26 cellular contexts compared by ENCODE assay signal in genomic region chrX:106742831-106743230, GRCh38. TPM values are rescaled to one million over a fixed set of nuclear protein-coding genes. Genes with fewer than 3 reads are reported as not detected.
"Had no signal": no experiment of that assay in that cellular context is flagged by ENCODE, and none has a peak within 500 bp of the region (broad histone marks: within the 10 kb centered on the region; RNA-seq: fewer than 3 reads in every experiment).

No MANE protein-coding gene starts in this region.

- H3K27me3 ChIP-seq: colonic mucosa had no signal

- H3K9me3 ChIP-seq: colonic mucosa, left ventricle myocardium inferior, psoas muscle had no signal

- H3K36me3 Mint-ChIP-seq: activated naive CD8-positive, alpha-beta T cell treated with anti-CD3 and anti-CD28 coated beads, Interleukin-2, amount 10 ng/mL, durations not matched to agents 7 days and 5 days; brain; WTC11 had no signal

- FAIRE-seq: frontal cortex, TTC549 had no signal

- DNase-seq: activated CD4-positive, alpha-beta T cell treated with anti-CD3 and anti-CD28 coated beads for 36 hours; activated CD8-positive, alpha-beta T cell treated with anti-CD3 and anti-CD28 coated beads for 36 hours; activated naive CD4-positive, alpha-beta T cell treated with Interleukin-2 at 50 U/mL for 16 hours; activated naive CD8-positive, alpha-beta T cell treated with anti-CD3 and anti-CD28 coated beads, Interleukin-2, amount 10 ng/mL, durations not matched to agents 7 days and 5 days; activated T-cell treated with anti-CD3 and anti-CD28 coated beads, Interleukin-2, amount 50 U/mL, for 1 hour; amygdala; central memory CD4-positive, alpha-beta T cell; colonic mucosa; endodermal cell; erythroblast; kidney; left ventricle myocardium inferior; occipital lobe; psoas muscle; right cardiac atrium; stimulated activated CD4-positive, alpha-beta T cell treated with anti-CD3 and anti-CD28 coated beads, Interleukin-15, amount 100 ng/mL, for 24 hours; stimulated activated CD4-positive, alpha-beta T cell treated with anti-CD3 and anti-CD28 coated beads, Interleukin-2, amount 100 ng/mL, for 48 hours; stomach had no signal

- H3K4me1 Mint-ChIP-seq: activated CD4-positive, alpha-beta T cell treated with anti-CD3 and anti-CD28 coated beads for 36 hours; activated naive CD8-positive, alpha-beta T cell treated with anti-CD3 and anti-CD28 coated beads, Interleukin-2, amount 10 ng/mL, durations not matched to agents 7 days and 5 days; activated T-helper 17 cell treated with anti-CD3 and anti-CD28 coated beads, Interleukin-2, amount 50 U/mL, for 72 hours; brain; endodermal cell; WTC11 had no signal

- H3K4me1 ChIP-seq: colonic mucosa, left ventricle myocardium inferior, psoas muscle, stomach had no signal

- H3K27ac Mint-ChIP-seq: activated CD4-positive, alpha-beta T cell treated with anti-CD3 and anti-CD28 coated beads for 36 hours; activated CD8-positive, alpha-beta T cell treated with anti-CD3 and anti-CD28 coated beads for 36 hours; activated naive CD8-positive, alpha-beta T cell treated with anti-CD3 and anti-CD28 coated beads, Interleukin-2, amount 10 ng/mL, durations not matched to agents 7 days and 5 days; activated T-helper 17 cell treated with anti-CD3 and anti-CD28 coated beads, Interleukin-2, amount 50 U/mL, for 72 hours; brain; endodermal cell; T-helper 2 cell treated with Interferon-gamma antibody and Interleukin-4, amounts not matched to agents 5 μg/mL and 100 μg/mL, for 36 hours; WTC11 had no signal

- H3K27me3 Mint-ChIP-seq: activated CD4-positive, alpha-beta T cell treated with anti-CD3 and anti-CD28 coated beads for 36 hours; activated CD8-positive, alpha-beta T cell treated with anti-CD3 and anti-CD28 coated beads for 36 hours; activated T-helper 17 cell treated with anti-CD3 and anti-CD28 coated beads, Interleukin-2, amount 50 U/mL, for 72 hours had no signal

- H3K36me3 ChIP-seq: colonic mucosa, left ventricle myocardium inferior, stomach had no signal

- ATAC-seq: activated CD4-positive, alpha-beta T cell treated with anti-CD3 and anti-CD28 coated beads for 36 hours; activated CD8-positive, alpha-beta T cell treated with anti-CD3 and anti-CD28 coated beads for 36 hours; activated T-helper 17 cell treated with anti-CD3 and anti-CD28 coated beads, Interleukin-2, amount 50 U/mL, for 72 hours; psoas muscle; right cardiac atrium; WTC11 had no signal

- H3K4me3 ChIP-seq: colonic mucosa, left ventricle myocardium inferior, psoas muscle, skin epidermis, stomach had no signal

- H3K4me3 Mint-ChIP-seq: activated CD4-positive, alpha-beta T cell treated with anti-CD3 and anti-CD28 coated beads for 36 hours; activated CD8-positive, alpha-beta T cell treated with anti-CD3 and anti-CD28 coated beads for 36 hours; activated naive CD8-positive, alpha-beta T cell treated with anti-CD3 and anti-CD28 coated beads, Interleukin-2, amount 10 ng/mL, durations not matched to agents 7 days and 5 days; activated T-helper 17 cell treated with anti-CD3 and anti-CD28 coated beads, Interleukin-2, amount 50 U/mL, for 72 hours; brain; endodermal cell; T-helper 2 cell treated with Interferon-gamma antibody and Interleukin-4, amounts not matched to agents 5 μg/mL and 100 μg/mL, for 36 hours; WTC11 had no signal

- H3K9me3 Mint-ChIP-seq: activated CD8-positive, alpha-beta T cell treated with anti-CD3 and anti-CD28 coated beads for 36 hours; activated naive CD8-positive, alpha-beta T cell treated with anti-CD3 and anti-CD28 coated beads, Interleukin-2, amount 10 ng/mL, durations not matched to agents 7 days and 5 days; activated T-helper 17 cell treated with anti-CD3 and anti-CD28 coated beads, Interleukin-2, amount 50 U/mL, for 72 hours; brain; T-helper 2 cell treated with Interferon-gamma antibody and Interleukin-4, amounts not matched to agents 5 μg/mL and 100 μg/mL, for 36 hours; WTC11 had no signal

- H3K27ac ChIP-seq: colonic mucosa, left ventricle myocardium inferior, psoas muscle, skin epidermis, stomach had no signal

RNA-seq across cellular contexts. Expression of gene RNF128, which starts 16.3 kb away (rescaled TPM):
- total RNA-seq: activated CD4-positive, alpha-beta T cell treated with anti-CD3 and anti-CD28 coated beads for 36 hours; activated CD8-positive, alpha-beta T cell treated with anti-CD3 and anti-CD28 coated beads for 36 hours; activated naive CD8-positive, alpha-beta T cell treated with anti-CD3 and anti-CD28 coated beads, Interleukin-2, amount 10 ng/mL, durations not matched to agents 7 days and 5 days; activated T-helper 17 cell treated with anti-CD3 and anti-CD28 coated beads, Interleukin-2, amount 50 U/mL, for 72 hours; mononuclear cell had no signal
